In genomic region chr22:25558341-25558740, GRCh38 we compare ENCODE assay signal across 27 cellular contexts.
"Had no signal": no experiment of that assay in that cellular context is flagged by ENCODE, and none has a peak within 500 bp of the region (broad histone marks: within the 10 kb centered on the region; RNA-seq: fewer than 3 reads in every experiment).

No MANE protein-coding gene starts in this region.

- H3K36me3 Mint-ChIP-seq: immature natural killer cell; naive thymus-derived CD8-positive, alpha-beta T cell; stimulated activated effector memory CD8-positive, alpha-beta T cell treated with anti-CD3 and anti-CD28 coated beads, Interleukin-12 subunit alpha, Interleukin-12 subunit beta, amount 100 ng/mL, for 72 hours had no signal

- H3K4me3 Mint-ChIP-seq: immature natural killer cell; naive thymus-derived CD8-positive, alpha-beta T cell; nephron progenitor cell; stimulated activated effector memory CD8-positive, alpha-beta T cell treated with anti-CD3 and anti-CD28 coated beads, Interleukin-12 subunit alpha, Interleukin-12 subunit beta, amount 100 ng/mL, for 72 hours; stimulated activated naive CD8-positive, alpha-beta T cell treated with anti-CD3 and anti-CD28 coated beads, Interleukin-15, Interleukin-2, amounts not matched to agents 100 ng/mL and 50 ng/mL, for 24 hours had no signal

- H3K27me3 Mint-ChIP-seq: naive thymus-derived CD8-positive, alpha-beta T cell; stimulated activated naive CD8-positive, alpha-beta T cell treated with anti-CD3 and anti-CD28 coated beads, Interleukin-15, Interleukin-2, amounts not matched to agents 100 ng/mL and 50 ng/mL, for 24 hours had no signal

- ATAC-seq: foreskin keratinocyte; heart right ventricle; left colon; left ventricle myocardium superior; lower lobe of right lung; naive thymus-derived CD8-positive, alpha-beta T cell; psoas muscle; right cardiac atrium; stimulated activated effector memory CD8-positive, alpha-beta T cell treated with anti-CD3 and anti-CD28 coated beads, Interleukin-12 subunit alpha, Interleukin-12 subunit beta, amount 100 ng/mL, for 72 hours; upper lobe of right lung had no signal

- H3K27ac Mint-ChIP-seq: immature natural killer cell; nephron progenitor cell; stimulated activated effector memory CD8-positive, alpha-beta T cell treated with anti-CD3 and anti-CD28 coated beads, Interleukin-12 subunit alpha, Interleukin-12 subunit beta, amount 100 ng/mL, for 72 hours; stimulated activated naive CD8-positive, alpha-beta T cell treated with anti-CD3 and anti-CD28 coated beads, Interleukin-15, Interleukin-2, amounts not matched to agents 100 ng/mL and 50 ng/mL, for 24 hours had no signal

- H3K9me3 Mint-ChIP-seq: immature natural killer cell; naive thymus-derived CD8-positive, alpha-beta T cell; stimulated activated effector memory CD8-positive, alpha-beta T cell treated with anti-CD3 and anti-CD28 coated beads, Interleukin-12 subunit alpha, Interleukin-12 subunit beta, amount 100 ng/mL, for 72 hours; stimulated activated naive CD8-positive, alpha-beta T cell treated with anti-CD3 and anti-CD28 coated beads, Interleukin-15, Interleukin-2, amounts not matched to agents 100 ng/mL and 50 ng/mL, for 24 hours had no signal

- DNase-seq: colonic mucosa; dermis blood vessel endothelial cell; effector memory CD4-positive, alpha-beta T cell; foreskin keratinocyte; glutamatergic neuron; heart right ventricle; hippocampal formation; immature natural killer cell; islet precursor cell; kidney glomerular epithelial cell; left colon; left ventricle myocardium superior; lower lobe of right lung; naive thymus-derived CD8-positive, alpha-beta T cell; nephron progenitor cell; occipital lobe; ovary; posterior cingulate gyrus; psoas muscle; right cardiac atrium; sigmoid colon; stimulated activated CD4-positive, alpha-beta T cell treated with anti-CD3 and anti-CD28 coated beads, Interleukin-2, amount 100 ng/mL, for 24 hours; stimulated activated CD4-positive, alpha-beta T cell treated with anti-CD3 and anti-CD28 coated beads, Interleukin-4, amount 100 ng/mL, for 24 hours; transverse colon; upper lobe of right lung had no signal
